ENCODE assay signal across 8 cellular contexts in the genomic region with DNA sequence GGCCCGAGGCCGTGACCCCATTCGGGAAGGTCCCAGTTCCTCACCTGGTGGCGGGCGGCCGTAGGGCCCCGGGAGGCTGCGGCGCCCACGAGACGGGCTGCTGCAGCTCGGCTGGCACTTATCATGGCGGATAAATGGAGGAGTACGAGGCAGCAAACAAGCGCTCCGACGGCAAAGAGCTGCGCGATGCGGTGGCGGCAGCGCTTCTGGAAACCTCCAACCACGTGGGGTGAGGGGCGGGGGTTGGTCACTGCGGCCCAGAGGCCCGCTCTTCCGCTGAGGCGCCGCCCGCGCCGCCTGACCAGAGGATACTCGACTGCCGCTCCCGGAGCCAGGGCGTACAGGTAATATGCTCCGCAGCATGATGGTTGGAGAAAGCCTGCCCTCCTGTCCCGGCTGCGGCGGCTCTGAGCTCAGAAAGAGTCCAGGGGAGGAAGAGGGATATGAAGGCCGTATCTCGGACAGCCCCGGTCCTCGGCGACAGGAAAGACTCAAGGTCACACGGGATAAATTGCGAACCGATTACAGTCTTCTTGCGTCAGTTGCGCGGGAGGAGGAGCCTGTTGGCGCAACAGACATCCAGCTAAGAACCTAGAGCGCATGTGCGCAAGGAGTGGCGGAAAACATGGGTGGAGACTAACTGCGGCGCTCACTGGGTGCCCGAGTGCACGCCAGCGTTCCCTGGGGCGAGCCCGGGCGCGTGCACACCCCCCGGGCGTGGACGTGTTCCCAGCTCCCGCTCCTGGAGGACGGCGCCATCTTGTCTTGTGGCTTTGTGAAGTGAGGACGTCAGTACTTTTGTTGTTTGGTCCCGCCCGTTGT. TPM values are rescaled to one million over a fixed set of nuclear protein-coding genes. Genes with fewer than 3 reads are reported as not detected.
DNase-seq lines count a peak whose midpoint lies in the region; ATAC-seq, FAIRE-seq and TF ChIP-seq lines count a peak whose summit lies in the region.

A gene (minus strand): TSS at position 208 of the 822 bp plus-strand sequence. CDS start 83 bp downstream, at position 125.

- H3K4me3 ChIP-seq in AG04449 (ENCODE audit: low read depth, low read length), result peak within 1 kb of the TSS; percentile 96
- peak within 1 kb of the TSS; percentile 99 for H3K4me3 ChIP-seq in WI38 (ENCODE audit: low read depth, low read length)
- H3K4me3 ChIP-seq in bronchial epithelial cell (ENCODE audit: low read depth, low read length), result peak within 1 kb of the TSS; percentile 63
- peak within 1 kb of the TSS; percentile 85 for H3K4me3 ChIP-seq in iPS-20b (ENCODE audit: low read length)
- peak within 1 kb of the TSS; percentile 72 to 99 (median 97) for H3K4me3 ChIP-seq in skin epidermis

- H3K9ac ChIP-seq in iPS-20b (ENCODE audit: low read depth, low read length), result peak within 1 kb of the TSS; percentile 97

- H3K27me3 ChIP-seq in bronchial epithelial cell (ENCODE audit: control insufficient read depth, insufficient read depth, low read length) (no peaks in the 10 kb centered on the region), iPS-20b (ENCODE audit: insufficient read depth, low read length) (no peaks in the 10 kb centered on the region)

- FAIRE-seq in bronchial epithelial cell (lab: Jason Lieb, UNC), result peak; percentile 72

- peaks cover 14% of the 10 kb centered on the region for H3K36me3 ChIP-seq in bronchial epithelial cell (ENCODE audit: control insufficient read depth, insufficient read depth, low read length)
- peaks cover 39% of the 10 kb centered on the region for H3K36me3 ChIP-seq in iPS-20b (ENCODE audit: insufficient read depth, low read depth, low read length)

- H3K27ac ChIP-seq in iPS-20b (ENCODE audit: low read length) (peak within 1 kb of the TSS; percentile 97), skin epidermis (peak within 1 kb of the TSS; percentile 81 to 100 (median 99))

- CTCF ChIA-PET in AG04449 (lab: Yijun Ruan, JAX), result interaction anchor here (0.7 to 2.2 kb wide), 8 partner anchors 9 to 701 kb away, joined by 3 to 12 read pairs (median 3); no protein-coding TSS in a partner anchor

- ATAC-seq in GM18907 (IDR thresholded peaks at IDR 0.05; ENCODE audit: unreplicated experiment) (peak; percentile 91), HG03159 (IDR thresholded peaks at IDR 0.05; ENCODE audit: unreplicated experiment) (peak; percentile 84)

- DNase-seq in AG04449 (ENCODE audit: low read depth, low spot score), result peak; percentile 98
- DNase-seq in NCI-H2227 treated with DMSO at 0.1 percent for 48 hours (lab: John Stamatoyannopoulos, UW), result peak; percentile 97
- peak; percentile 99 for DNase-seq in bronchial epithelial cell (ENCODE audit: low read depth)

- H3K4me1 ChIP-seq in iPS-20b (ENCODE audit: insufficient read depth, low read length), result peaks cover 6% of the 10 kb centered on the region; the same call in 1 of the 2 replicates

- TF ChIP-seq CTCF in AG04449 (IDR thresholded peaks at IDR 0.05; ENCODE audit: insufficient read depth, low read length, missing control alignments) (no peak), WI38 (IDR thresholded peaks at IDR 0.05; ENCODE audit: low read depth, low read length) (no peak), bronchial epithelial cell (IDR thresholded peaks at IDR 0.05; ENCODE audit: insufficient read depth, low read length, severe bottlenecking) (peak; percentile 3)

- POLR2A ChIA-PET in AG04449 (lab: Yijun Ruan, JAX), result interaction anchor here (0.6 to 1.7 kb wide), 8 partner anchors 22 to 766 kb away, joined by 3 to 7 read pairs (median 3); a partner anchor contains a TSS

- H3K9me3 ChIP-seq in iPS-20b (ENCODE audit: insufficient read depth, low read depth, low read length), result no peaks in the 10 kb centered on the region

RNA-seq across cellular contexts. Expression of the gene that starts here (rescaled TPM):
- total RNA-seq in bronchial epithelial cell, result 820 and 1,205 TPM in 2 replicates

Comparison
In these comparisons a context has a peak if more than half of its experiments do, and no peak if none do; other contexts are left out.
1. Peak in every context shown above with its lines: DNase-seq, ATAC-seq, H3K4me3 ChIP-seq and H3K27ac ChIP-seq.